Comparison of ENCODE assay signal across 20 cellular contexts in genomic region chr3:132597660-132598059, GRCh38. TPM values are rescaled to one million over a fixed set of nuclear protein-coding genes. Genes with fewer than 3 reads are reported as not detected.
A peak's percentile ranks its signal among the peaks of the same experiment; 100 is the strongest.
DNase-seq lines count a peak whose midpoint lies in the region; ATAC-seq and TF ChIP-seq lines count a peak whose summit lies in the region.
"Had no signal": no experiment of that assay in that cellular context is flagged by ENCODE, and none has a peak within 500 bp of the region (broad histone marks: within the 10 kb centered on the region; RNA-seq: fewer than 3 reads in every experiment).

No MANE protein-coding gene starts in this region.

- H3K4me3 Mint-ChIP-seq in naive thymus-derived CD8-positive, alpha-beta T cell: no peak overlapping the region
- H3K4me3 Mint-ChIP-seq: activated CD4-positive, alpha-beta T cell treated with anti-CD3 and anti-CD28 coated beads, Interleukin-2, amount 10 ng/mL, durations not matched to agents 7 days and 5 days; effector memory CD8-positive, alpha-beta T cell; immature natural killer cell had no signal

- TF ChIP-seq EP300 in esophagus muscularis mucosa (IDR thresholded peaks at IDR 0.05): no peak

- no peaks in the 10 kb centered on the region for H3K9me3 Mint-ChIP-seq in naive thymus-derived CD8-positive, alpha-beta T cell
- H3K9me3 Mint-ChIP-seq: activated CD4-positive, alpha-beta T cell treated with anti-CD3 and anti-CD28 coated beads, Interleukin-2, amount 10 ng/mL, durations not matched to agents 7 days and 5 days; activated naive CD4-positive, alpha-beta T cell treated with anti-CD3 and anti-CD28 coated beads, Interleukin-2, amount 50 U/mL, for 72 hours; effector memory CD8-positive, alpha-beta T cell; immature natural killer cell had no signal

- 61 to 76% methylated on average over 2 of the region's 2 CpGs for WGBS in heart right ventricle, 2 donors
- 71% methylated on average over 2 of the region's 2 CpGs for WGBS in esophagus muscularis mucosa

- DNase-seq in heart right ventricle (no peak), Right ventricle myocardium superior (no peak), esophagus muscularis mucosa (ENCODE audit: extremely low spot score) (no peak), HK-2 (ENCODE audit: unreplicated experiment) (no peak), cortex of kidney (lab: John Stamatoyannopoulos, UW) (no peak), NCI-H510A (lab: John Stamatoyannopoulos, UW) (no peak)
- no peak for DNase-seq in naive thymus-derived CD8-positive, alpha-beta T cell
- DNase-seq: activated CD4-positive, alpha-beta T cell treated with anti-CD3 and anti-CD28 coated beads, Interleukin-2, amount 10 ng/mL, durations not matched to agents 7 days and 5 days; C1 segment of cervical spinal cord; cerebellar nuclear complex; effector memory CD8-positive, alpha-beta T cell; immature natural killer cell; NCI-H1694; NCI-H82; stimulated activated CD4-positive, alpha-beta T cell treated with anti-CD3 and anti-CD28 coated beads, Interleukin-2, amount 100 ng/mL, for 48 hours; stimulated activated naive CD8-positive, alpha-beta T cell treated with anti-CD3 and anti-CD28 coated beads, Interleukin-15, Interleukin-2, amounts not matched to agents 100 U/mL and 50 U/mL, for 24 hours; T-helper 1 cell; trophoblast cell had no signal

- no peak overlapping the region for H3K27ac Mint-ChIP-seq in naive thymus-derived CD8-positive, alpha-beta T cell
- H3K27ac Mint-ChIP-seq: activated CD4-positive, alpha-beta T cell treated with anti-CD3 and anti-CD28 coated beads, Interleukin-2, amount 10 ng/mL, durations not matched to agents 7 days and 5 days; activated naive CD4-positive, alpha-beta T cell treated with anti-CD3 and anti-CD28 coated beads, Interleukin-2, amount 50 U/mL, for 72 hours; effector memory CD8-positive, alpha-beta T cell; immature natural killer cell had no signal

- H3K27me3 ChIP-seq in heart right ventricle (no peaks in the 10 kb centered on the region), esophagus muscularis mucosa (no peaks in the 10 kb centered on the region), muscle layer of duodenum (ENCODE audit: low read depth, low read length) (no peaks in the 10 kb centered on the region)

- H3K9me3 ChIP-seq in heart right ventricle: no peaks in the 10 kb centered on the region
- no peaks in the 10 kb centered on the region for H3K9me3 ChIP-seq in esophagus muscularis mucosa
- no peaks in the 10 kb centered on the region for H3K9me3 ChIP-seq in muscle layer of duodenum (ENCODE audit: control insufficient read depth in 1 of 2, low read length in 2 of 2)

- no peak for ATAC-seq in heart right ventricle
- no peak for ATAC-seq in Right ventricle myocardium superior (ENCODE audit: poor library complexity)
- no peak for ATAC-seq in naive thymus-derived CD8-positive, alpha-beta T cell
- ATAC-seq: effector memory CD8-positive, alpha-beta T cell had no signal

- TF ChIP-seq CTCF in heart right ventricle (IDR thresholded peaks at IDR 0.05) (no peak), esophagus muscularis mucosa (IDR thresholded peaks at IDR 0.05) (no peak)

- H3K36me3 ChIP-seq in heart right ventricle (peaks cover 0 to 42% (median 4%) of the 10 kb centered on the region in 9 donors), esophagus muscularis mucosa (peaks cover 0 to 31% (median 16%) of the 10 kb centered on the region in 4 donors), muscle layer of duodenum (ENCODE audit: control insufficient read depth in 1 of 2, insufficient read depth in 2 of 2, low read length in 2 of 2) (peaks cover 0 to 5% of the 10 kb centered on the region in 2 donors)

- POLR2A ChIA-PET in naive thymus-derived CD8-positive, alpha-beta T cell (lab: Charles Lee): no interaction called here

- H3K4me3 ChIP-seq in heart right ventricle (peak overlapping the region in 9 of 10 donors; percentile 1 to 50 (median 30)), esophagus muscularis mucosa (peak overlapping the region; percentile 6 to 19 (median 12)), muscle layer of duodenum (ENCODE audit: low read depth in 1 of 2, low read length in 2 of 2) (peak overlapping the region; percentile 34 to 65)

- H3K27ac ChIP-seq in heart right ventricle (peak overlapping the region in 4 of 10 donors; percentile 7 to 53 (median 24)), esophagus muscularis mucosa (replicated peaks in 1 of 4) (no peak overlapping the region), muscle layer of duodenum (ENCODE audit: low read length) (peak overlapping the region; percentile 32)

- H3K36me3 Mint-ChIP-seq in naive thymus-derived CD8-positive, alpha-beta T cell: peaks cover 14 to 65% (median 39%) of the 10 kb centered on the region in 3 donors

- no peaks in the 10 kb centered on the region for H3K27me3 Mint-ChIP-seq in naive thymus-derived CD8-positive, alpha-beta T cell
- H3K27me3 Mint-ChIP-seq: activated CD4-positive, alpha-beta T cell treated with anti-CD3 and anti-CD28 coated beads, Interleukin-2, amount 10 ng/mL, durations not matched to agents 7 days and 5 days; effector memory CD8-positive, alpha-beta T cell had no signal

- intact Hi-C loops in heart right ventricle (cut with DNase I) (no loop called here), Right ventricle myocardium superior (cut with DNase I) (no loop called here), esophagus muscularis mucosa (cut with DNase I) (no loop called here)

- H3K4me1 Mint-ChIP-seq in naive thymus-derived CD8-positive, alpha-beta T cell: peaks cover 0 to 6% (median 3%) of the 10 kb centered on the region in 4 donors

- no peak for TF ChIP-seq POLR2A in esophagus muscularis mucosa (IDR thresholded peaks at IDR 0.05; ENCODE audit: low read depth)

- H3K4me1 ChIP-seq in heart right ventricle (peaks cover 0 to 14% (median 0%) of the 10 kb centered on the region in 9 donors), esophagus muscularis mucosa (peaks cover 0 to 12% (median 0%) of the 10 kb centered on the region in 4 donors), muscle layer of duodenum (ENCODE audit: control insufficient read depth in 1 of 2, insufficient read depth in 2 of 2, low read length in 2 of 2) (no peaks in the 10 kb centered on the region)

RNA-seq across cellular contexts. Expression of gene ACKR4, which starts 0.6 kb away (rescaled TPM):
- total RNA-seq in heart right ventricle (1 to 10 TPM in 8 of 10 donors, under 1 TPM in 2; 0.47 to 3.4 (median 2.0) TPM), Right ventricle myocardium superior (2.9 TPM), esophagus muscularis mucosa (1 to 10 TPM in 1 of 4 donors, under 1 TPM in 3; 0.42 to 2.2 (median 0.84) TPM)
- 1 to 10 TPM in 1 of 2 donors, under 1 TPM in 1; 0.78 to 3.6 TPM for polyA plus RNA-seq in heart right ventricle
- total RNA-seq in naive thymus-derived CD8-positive, alpha-beta T cell: under 1 TPM in 1 of 2 experiments, not detected in 1; 0.26 TPM
- under 1 TPM in 1 of 3 donors, not detected in 2; 0.27 TPM for polyA plus RNA-seq in naive thymus-derived CD8-positive, alpha-beta T cell
